ENCODE assay signal across 9 cellular contexts in genomic region chr17:44083250-44083849, GRCh38. TPM values are rescaled to one million over a fixed set of nuclear protein-coding genes. Genes with fewer than 3 reads are reported as not detected.
A peak's percentile ranks its signal among the peaks of the same experiment; 100 is the strongest.
DNase-seq lines count a peak whose midpoint lies in the region; TF ChIP-seq lines count a peak whose summit lies in the region.
"Had no signal": no experiment of that assay in that cellular context is flagged by ENCODE, and none has a peak within 500 bp of the region (broad histone marks: within the 10 kb centered on the region; RNA-seq: fewer than 3 reads in every experiment).

No MANE protein-coding gene starts in this region.

- no peak overlapping the region for H3K4me2 ChIP-seq in osteoblast (ENCODE audit: insufficient read depth, low read length)

- peaks cover 37% of the 10 kb centered on the region for H3K36me3 ChIP-seq in osteoblast (ENCODE audit: insufficient read depth, low read length)

- no peak overlapping the region for H2AFZ ChIP-seq in osteoblast (ENCODE audit: low read length)

- H3K36me3 Mint-ChIP-seq in activated CD4-positive, alpha-beta memory T cell treated with anti-CD3 and anti-CD28 coated beads for 36 hours: peaks cover 6% of the 10 kb centered on the region

- CTCF ChIA-PET in activated CD4-positive, alpha-beta memory T cell treated with anti-CD3 and anti-CD28 coated beads for 36 hours (lab: Charles Lee): interaction anchor here (0.7 to 2.0 kb wide), 6 partner anchors 17 to 85 kb away, joined by 3 to 6 read pairs (median 3); partner anchors contain the start of gene LSM12

- no peaks in the 10 kb centered on the region for H3K27me3 Mint-ChIP-seq in activated CD4-positive, alpha-beta memory T cell treated with anti-CD3 and anti-CD28 coated beads for 36 hours

- no peaks in the 10 kb centered on the region for H3K79me2 ChIP-seq in osteoblast (ENCODE audit: insufficient read depth, low read length)

- H3K4me3 Mint-ChIP-seq in activated CD4-positive, alpha-beta memory T cell treated with anti-CD3 and anti-CD28 coated beads for 36 hours: no peak overlapping the region

- H3K4me1 ChIP-seq in osteoblast (ENCODE audit: insufficient read depth, low read length): peaks cover 37% of the 10 kb centered on the region

- peaks cover 16% of the 10 kb centered on the region for H3K4me1 Mint-ChIP-seq in activated CD4-positive, alpha-beta memory T cell treated with anti-CD3 and anti-CD28 coated beads for 36 hours (ENCODE audit: low read depth)

- no peaks in the 10 kb centered on the region for H3K9me3 Mint-ChIP-seq in activated CD4-positive, alpha-beta memory T cell treated with anti-CD3 and anti-CD28 coated beads for 36 hours

- POLR2A ChIA-PET in activated CD4-positive, alpha-beta memory T cell treated with anti-CD3 and anti-CD28 coated beads for 36 hours (lab: Charles Lee): interaction anchor here (0.6 kb wide), 1 partner anchor 1421 kb away, joined by 3 read pairs; no protein-coding TSS in a partner anchor

- H3K27me3 ChIP-seq in osteoblast (ENCODE audit: insufficient read depth, low read length): no peaks in the 10 kb centered on the region
- H3K27me3 ChIP-seq: Peyer's patch had no signal

- intact Hi-C loops in activated CD4-positive, alpha-beta memory T cell treated with anti-CD3 and anti-CD28 coated beads for 36 hours (cut with micrococcal nuclease): no loop called here

- peak; percentile 31 for TF ChIP-seq CTCF in cardiac fibroblast (IDR thresholded peaks at IDR 0.05; ENCODE audit: low read depth, low read length)
- no peak for TF ChIP-seq CTCF in osteoblast (IDR thresholded peaks at IDR 0.05; ENCODE audit: extremely low read depth, low read depth, low read length)

- H3K4me3 ChIP-seq in cardiac fibroblast (replicated peaks in 1 of 2; ENCODE audit: low read depth in 2 of 2, low read length in 2 of 2) (no peak overlapping the region), osteoblast (ENCODE audit: insufficient read depth, low read length) (no peak overlapping the region)
- H3K4me3 ChIP-seq: Peyer's patch had no signal

- no peaks in the 10 kb centered on the region for H4K20me1 ChIP-seq in osteoblast (ENCODE audit: insufficient read depth, low read length)

- no peak overlapping the region for H3K27ac Mint-ChIP-seq in activated CD4-positive, alpha-beta memory T cell treated with anti-CD3 and anti-CD28 coated beads for 36 hours

- DNase-seq in NCI-H1417 (lab: John Stamatoyannopoulos, UW) (peak in 2 of 3 experiments; percentile 18 to 62), NCI-H1417 treated with DMSO at 0.1 percent for 48 hours (lab: John Stamatoyannopoulos, UW) (no peak), NCI-H146 treated with DMSO at 0.1 percent for 48 hours (lab: John Stamatoyannopoulos, UW; ENCODE audit: unreplicated experiment) (peak; percentile 26), cardiac fibroblast (ENCODE audit: low read depth in 2 of 2) (no peak), osteoblast (ENCODE audit: insufficient read length, low spot score, missing footprints) (peak; percentile 56), DMS114 treated with DMSO at 0.1 percent for 48 hours (lab: John Stamatoyannopoulos, UW; ENCODE audit: unreplicated experiment) (no peak), NCI-H510A (lab: John Stamatoyannopoulos, UW) (no peak)
- no peak for DNase-seq in activated CD4-positive, alpha-beta memory T cell treated with anti-CD3 and anti-CD28 coated beads for 36 hours
- DNase-seq: Peyer's patch had no signal

- no peaks in the 10 kb centered on the region for H3K9me3 ChIP-seq in osteoblast (ENCODE audit: low read depth, low read length)
- H3K9me3 ChIP-seq: Peyer's patch had no signal

- H3K27ac ChIP-seq in osteoblast (ENCODE audit: low read depth, low read length): peak overlapping the region; percentile 95
- H3K27ac ChIP-seq: Peyer's patch had no signal

RNA-seq across cellular contexts. Expression of gene G6PC3, which starts 12.8 kb away (rescaled TPM):
- 19.7 and 23.5 TPM in 2 replicates for total RNA-seq in osteoblast
- 10 to 100 TPM; 20.7 to 21.9 TPM for total RNA-seq in activated CD4-positive, alpha-beta memory T cell treated with anti-CD3 and anti-CD28 coated beads for 36 hours

RNA-seq across cellular contexts. Expression of gene LSM12, which starts 16.9 kb away (rescaled TPM):
- total RNA-seq in osteoblast: 59.0 and 65.4 TPM in 2 replicates
- total RNA-seq in activated CD4-positive, alpha-beta memory T cell treated with anti-CD3 and anti-CD28 coated beads for 36 hours: 10 to 100 TPM; 76.8 to 81.8 TPM

RNA-seq across cellular contexts. Expression of gene HDAC5, which starts 40.1 kb away (rescaled TPM):
- 69.2 and 85.4 TPM in 2 replicates for total RNA-seq in osteoblast
- total RNA-seq in activated CD4-positive, alpha-beta memory T cell treated with anti-CD3 and anti-CD28 coated beads for 36 hours: 10 to 100 TPM; 18.0 to 19.0 TPM

RNA-seq across cellular contexts. Expression of gene HROB, which starts 58.4 kb away (rescaled TPM):
- total RNA-seq in osteoblast: 1.8 TPM in 2 replicates
- 10 to 100 TPM; 17.9 to 19.8 TPM for total RNA-seq in activated CD4-positive, alpha-beta memory T cell treated with anti-CD3 and anti-CD28 coated beads for 36 hours

Comparison
In these comparisons a context has a peak if more than half of its experiments do, and no peak if none do; other contexts are left out.
1. DNase-seq: peak in NCI-H1417 (2 of 3), NCI-H146 treated with DMSO at 0.1 percent for 48 hours (single experiment) and osteoblast (single experiment); none in NCI-H1417 treated with DMSO at 0.1 percent for 48 hours (single experiment), cardiac fibroblast (0 of 2), activated CD4-positive, alpha-beta memory T cell treated with anti-CD3 and anti-CD28 coated beads for 36 hours (single experiment), DMS114 treated with DMSO at 0.1 percent for 48 hours (single experiment) and NCI-H510A (single experiment).